In the genomic region with DNA sequence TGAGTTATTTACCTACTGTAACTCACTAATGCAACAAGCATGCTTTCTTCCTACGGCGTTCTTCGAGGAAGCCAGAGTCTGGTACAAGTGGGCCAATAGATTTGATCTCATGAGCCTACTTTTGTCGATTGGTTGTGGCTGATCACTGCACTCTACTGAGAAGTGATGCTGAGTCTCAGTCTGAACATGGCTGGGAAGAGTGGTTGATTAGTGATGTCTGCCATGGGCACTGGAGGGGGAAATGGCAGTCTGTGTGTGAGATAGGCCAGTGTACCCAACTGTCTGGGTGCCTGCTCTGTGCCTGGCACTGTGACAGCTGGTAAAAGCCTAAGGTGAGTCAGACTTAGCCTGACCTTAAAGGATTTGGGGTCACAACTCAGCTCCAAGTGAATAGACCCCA, we compare ENCODE assay signal across 23 cellular contexts. TPM values are rescaled to one million over a fixed set of nuclear protein-coding genes. Genes with fewer than 3 reads are reported as not detected.
DNase-seq lines count a peak whose midpoint lies in the region; ATAC-seq, FAIRE-seq and TF ChIP-seq lines count a peak whose summit lies in the region.
"Had no signal": no experiment of that assay in that cellular context is flagged by ENCODE, and none has a peak within 500 bp of the region (broad histone marks: within the 10 kb centered on the region; RNA-seq: fewer than 3 reads in every experiment).

No MANE protein-coding gene starts in this region.

- H3K9me1 ChIP-seq in K562 (ENCODE audit: control insufficient read depth, insufficient read depth, low read length) = no peaks in the 10 kb centered on the region

- intact Hi-C loops in K562 (cut with micrococcal nuclease) = loop anchor here (10.0 kb wide), 1 partner anchor 226 kb away; no protein-coding TSS in a partner anchor

- no peak for TF ChIP-seq POLR2A in K562 (conservative IDR thresholded peaks at IDR 0.05)

- H3K79me2 ChIP-seq in K562 (ENCODE audit: control insufficient read depth, insufficient read depth, low read length) = no peaks in the 10 kb centered on the region

- no peaks in the 10 kb centered on the region for H4K20me1 ChIP-seq in K562 (replicated peaks; ENCODE audit: control insufficient read depth, insufficient read depth, low read length)

- in situ Hi-C loops in K562 (cut with MboI) = loop anchor here (5.0 kb wide), 2 partner anchors 58 to 303 kb away; no protein-coding TSS in a partner anchor

- H2AFZ ChIP-seq in K562 (ENCODE audit: low read depth, low read length) = no peak overlapping the region
- H2AFZ ChIP-seq: GM23248 had no signal

- peaks cover 30% of the 10 kb centered on the region for H3K4me1 Mint-ChIP-seq in T-helper 1 cell treated with Interleukin-12 subunit alpha and Interleukin-12 subunit beta and Interleukin-4 antibody, amounts not matched to agents 30 μg/mL and 1 μg/mL, for 36 hours (ENCODE audit: low read depth)
- H3K4me1 Mint-ChIP-seq in stimulated activated naive CD8-positive, alpha-beta T cell treated with anti-CD3 and anti-CD28 coated beads, Interleukin-15, Interleukin-2, amounts not matched to agents 100 ng/mL and 50 ng/mL, for 24 hours (ENCODE audit: low read depth) = peaks cover 19% of the 10 kb centered on the region
- peaks cover 53% of the 10 kb centered on the region for H3K4me1 Mint-ChIP-seq in stimulated activated naive CD8-positive, alpha-beta T cell treated with anti-CD3 and anti-CD28 coated beads, Interleukin-15, amount 100 ng/mL, for 72 hours

- no TSS peak for BruUV-seq in K562 (replicated peaks; lab: Mats Ljungman, UMichigan)

- H3K4me1 ChIP-seq in K562 (replicated peaks in 1 of 2; ENCODE audit: control insufficient read depth in 2 of 2, insufficient read depth in 2 of 2, low read length in 2 of 2) = no peaks in the 10 kb centered on the region; a peak in 1 of 5 replicates
- H3K4me1 ChIP-seq: A549, Caco-2, HAP-1 had no signal

- peaks cover 50% of the 10 kb centered on the region for H3K36me3 Mint-ChIP-seq in T-helper 1 cell treated with Interleukin-12 subunit alpha and Interleukin-12 subunit beta and Interleukin-4 antibody, amounts not matched to agents 30 μg/mL and 1 μg/mL, for 36 hours (ENCODE audit: low read depth)
- H3K36me3 Mint-ChIP-seq in stimulated activated naive CD8-positive, alpha-beta T cell treated with anti-CD3 and anti-CD28 coated beads, Interleukin-15, Interleukin-2, amounts not matched to agents 100 ng/mL and 50 ng/mL, for 24 hours (ENCODE audit: low read depth) = peaks cover 6% of the 10 kb centered on the region

- no peak overlapping the region for H3K27ac ChIP-seq in K562 (ENCODE audit: extremely low read depth, low read depth, low read length)
- H3K27ac ChIP-seq: 22Rv1, A549, C4-2B, GM23248 had no signal

- CTCF ChIA-PET in K562 (lab: Yijun Ruan, JAX; ENCODE audit: low intra/inter-chr PET ratio) = no interaction called here

- FAIRE-seq in K562 (lab: Jason Lieb, UNC) = no peak
- FAIRE-seq in urothelium cell line (lab: Jason Lieb, UNC) = peak; percentile 98
- FAIRE-seq: A549, D721Med, G401.6, GM12891, GM18507 had no signal

- H3K36me3 ChIP-seq in K562 (ENCODE audit: control insufficient read depth, insufficient read depth, low read length) = peaks cover 36% of the 10 kb centered on the region; the same call in 2 of the 3 replicates
- H3K36me3 ChIP-seq: HAP-1 had no signal

- TF ChIP-seq CTCF in K562 (IDR thresholded peaks at IDR 0.05 in 2 of 3, conservative IDR thresholded peaks at IDR 0.05 in 1 of 3; ENCODE audit: insufficient read depth in 2 of 3, low read depth in 1 of 3, low read length in 3 of 3) = no peak

- TF ChIP-seq RAD21 in K562 (CRISPR knock-in tag; conservative IDR thresholded peaks at IDR 0.05 in 1 of 2, IDR thresholded peaks at IDR 0.05 in 1 of 2) = no peak

- H3K4me2 ChIP-seq in K562 (ENCODE audit: insufficient read depth, low read length) = no peak overlapping the region
- H3K4me2 ChIP-seq: A549 had no signal

- no peak for ATAC-seq in stimulated activated naive CD8-positive, alpha-beta T cell treated with anti-CD3 and anti-CD28 coated beads, Interleukin-15, amount 100 ng/mL, for 72 hours
- ATAC-seq in K562 (no peak), HG03378 (IDR thresholded peaks at IDR 0.05; ENCODE audit: unreplicated experiment) (no peak), HG02885 (IDR thresholded peaks at IDR 0.05; ENCODE audit: poor library complexity, unreplicated experiment) (no peak)
- ATAC-seq: A549 had no signal

- peak overlapping the region; percentile 19 for H3K27ac Mint-ChIP-seq in T-helper 1 cell treated with Interleukin-12 subunit alpha and Interleukin-12 subunit beta and Interleukin-4 antibody, amounts not matched to agents 30 μg/mL and 1 μg/mL, for 36 hours
- peak overlapping the region; percentile 14 for H3K27ac Mint-ChIP-seq in stimulated activated naive CD8-positive, alpha-beta T cell treated with anti-CD3 and anti-CD28 coated beads, Interleukin-15, Interleukin-2, amounts not matched to agents 100 ng/mL and 50 ng/mL, for 24 hours
- no peak overlapping the region for H3K27ac Mint-ChIP-seq in stimulated activated naive CD8-positive, alpha-beta T cell treated with anti-CD3 and anti-CD28 coated beads, Interleukin-15, amount 100 ng/mL, for 72 hours
- H3K27ac Mint-ChIP-seq: CD4-positive, alpha-beta T cell had no signal

- WGBS in K562 (ENCODE audit: insufficient coverage, low coverage, missing lambda C conversion rate) = 84% methylated on average over 4 of the region's 4 CpGs

- H3K4me3 Mint-ChIP-seq in T-helper 1 cell treated with Interleukin-12 subunit alpha and Interleukin-12 subunit beta and Interleukin-4 antibody, amounts not matched to agents 30 μg/mL and 1 μg/mL, for 36 hours = no peak overlapping the region
- no peak overlapping the region for H3K4me3 Mint-ChIP-seq in stimulated activated naive CD8-positive, alpha-beta T cell treated with anti-CD3 and anti-CD28 coated beads, Interleukin-15, Interleukin-2, amounts not matched to agents 100 ng/mL and 50 ng/mL, for 24 hours
- no peak overlapping the region for H3K4me3 Mint-ChIP-seq in stimulated activated naive CD8-positive, alpha-beta T cell treated with anti-CD3 and anti-CD28 coated beads, Interleukin-15, amount 100 ng/mL, for 72 hours
- H3K4me3 Mint-ChIP-seq: CD4-positive, alpha-beta T cell had no signal

- H3K9me3 Mint-ChIP-seq in T-helper 1 cell treated with Interleukin-12 subunit alpha and Interleukin-12 subunit beta and Interleukin-4 antibody, amounts not matched to agents 30 μg/mL and 1 μg/mL, for 36 hours = peaks cover 45% of the 10 kb centered on the region
- peaks cover 14% of the 10 kb centered on the region for H3K9me3 Mint-ChIP-seq in stimulated activated naive CD8-positive, alpha-beta T cell treated with anti-CD3 and anti-CD28 coated beads, Interleukin-15, Interleukin-2, amounts not matched to agents 100 ng/mL and 50 ng/mL, for 24 hours
- peaks cover 34 to 53% of the 10 kb centered on the region in 2 donors for H3K9me3 Mint-ChIP-seq in stimulated activated naive CD8-positive, alpha-beta T cell treated with anti-CD3 and anti-CD28 coated beads, Interleukin-15, amount 100 ng/mL, for 72 hours

- POLR2A ChIA-PET in K562 (lab: Yijun Ruan, JAX) = interaction anchor here (0.6 to 1.0 kb wide), 2 partner anchors 8 to 15 kb away, joined by 3 to 4 read pairs; no protein-coding TSS in a partner anchor

- no peak overlapping the region for H3K4me3 ChIP-seq in K562
- H3K4me3 ChIP-seq: A549, GM23248, HAP-1 had no signal

- TF ChIP-seq EP300 in K562 (IDR thresholded peaks at IDR 0.05; ENCODE audit: low read length) = no peak

- H3K27me3 ChIP-seq in K562 (ENCODE audit: control insufficient read depth in 2 of 2, insufficient read depth in 2 of 2, low read length in 2 of 2) = no peaks in the 10 kb centered on the region

- DNase-seq in T-helper 1 cell (no peak), K562 (ENCODE audit: extremely low read depth in 1 of 4, low spot score in 3 of 4) (no peak), urothelium cell line (ENCODE audit: low spot score) (no peak)
- DNase-seq in stimulated activated naive CD8-positive, alpha-beta T cell treated with anti-CD3 and anti-CD28 coated beads, Interleukin-15, amount 100 ng/mL, for 72 hours = no peak
- DNase-seq: AML-193; Caco-2; CD4-positive, alpha-beta T cell; GM23248 had no signal

- no peaks in the 10 kb centered on the region for H3K27me3 Mint-ChIP-seq in T-helper 1 cell treated with Interleukin-12 subunit alpha and Interleukin-12 subunit beta and Interleukin-4 antibody, amounts not matched to agents 30 μg/mL and 1 μg/mL, for 36 hours (ENCODE audit: low read depth)
- peaks cover 7% of the 10 kb centered on the region for H3K27me3 Mint-ChIP-seq in stimulated activated naive CD8-positive, alpha-beta T cell treated with anti-CD3 and anti-CD28 coated beads, Interleukin-15, Interleukin-2, amounts not matched to agents 100 ng/mL and 50 ng/mL, for 24 hours
- no peaks in the 10 kb centered on the region for H3K27me3 Mint-ChIP-seq in stimulated activated naive CD8-positive, alpha-beta T cell treated with anti-CD3 and anti-CD28 coated beads, Interleukin-15, amount 100 ng/mL, for 72 hours

- H3K9me3 ChIP-seq in K562 (replicated peaks; ENCODE audit: control insufficient read depth, insufficient read depth, low read depth, low read length) = 0 out of 2 replicates have a peak, but pooled peaks cover 4% of the 10 kb centered on the region

- H3K9ac ChIP-seq in K562 (ENCODE audit: insufficient read depth in 1 of 2, low read depth in 2 of 2, low read length in 2 of 2) = no peak overlapping the region
- H3K9ac ChIP-seq: GM23248 had no signal

TF ChIP-seq in K562, 482 proteins besides CTCF, POLR2A, EP300 and RAD21 (continues in another document):
- peak; percentile 89 for TF ChIP-seq ZBTB17 (CRISPR knock-in tag; IDR thresholded peaks at IDR 0.05)

RNA-seq across cellular contexts. Expression of gene MYO18B, which starts 28.3 kb away (rescaled TPM):
- 40.0 and 48.8 TPM in 2 replicates for total RNA-seq in K562 (2011; cell fraction: chromatin; rRNA removed; ENCODE audit: low replicate concordance)
- total RNA-seq in K562 (2011; cell fraction: nucleolus; rRNA removed) = 28.2 and 29.6 TPM in 2 replicates
- 24.7 and 29.3 TPM in 2 replicates for total RNA-seq in K562 (2011; cell fraction: nucleoplasm; rRNA removed)
- total RNA-seq in K562 (2014; rRNA removed) (6.7 TPM in 2 replicates), K562 (2014; rRNA removed; fragmentation: Illumina TruSeq; extraction: Trizol) (4.0 TPM in 2 replicates), K562 (2015; rRNA removed; fragmentation: Illumina TruSeq; extraction: Trizol) (4.3 and 4.9 TPM in 2 replicates), K562 (2021) (5.8 and 7.0 TPM in 2 replicates)
- polyA plus RNA-seq in K562 (2011; rRNA removed) (1.9 and 2.4 TPM in 2 replicates), K562 (2014; fragmentation: Illumina TruSeq; extraction: Trizol) (5.5 and 5.7 TPM in 2 replicates), K562 (2014; fragmentation: Nextera tagmentation; extraction: Ambion mirVana) (under 1 TPM; 0.06 to 0.18 TPM), K562 (2014; rRNA removed) (4.8 and 5.0 TPM in 2 replicates)
- polyA plus RNA-seq in K562 (2011; cell fraction: cytosol; rRNA removed) = 1.4 and 1.8 TPM in 2 replicates
- polyA plus RNA-seq in K562 (2011; cell fraction: nucleus; rRNA removed) = 7.0 and 10.1 TPM in 2 replicates
- 4.8 and 23.9 TPM in 2 replicates for polyA plus RNA-seq in K562 (2012)
- polyA minus RNA-seq in K562 (2011; rRNA and poly(A)+ RNA removed) = 5.6 TPM in 2 replicates
- 2.5 and 3.9 TPM in 2 replicates for polyA minus RNA-seq in K562 (2011; cell fraction: cytosol; rRNA and poly(A)+ RNA removed)
- 7.8 and 10.0 TPM in 2 replicates for polyA minus RNA-seq in K562 (2011; cell fraction: nucleus; rRNA and poly(A)+ RNA removed)
- total RNA-seq: GM23248, H4, HT-29 had no signal
- polyA plus RNA-seq: BJ, GM23248 had no signal

Comparison
In these comparisons a context has a peak if more than half of its experiments do, and no peak if none do; other contexts are left out.
1. H3K27ac Mint-ChIP-seq: peak in T-helper 1 cell treated with Interleukin-12 subunit alpha and Interleukin-12 subunit beta and Interleukin-4 antibody, amounts not matched to agents 30 μg/mL and 1 μg/mL, for 36 hours (single experiment) and stimulated activated naive CD8-positive, alpha-beta T cell treated with anti-CD3 and anti-CD28 coated beads, Interleukin-15, Interleukin-2, amounts not matched to agents 100 ng/mL and 50 ng/mL, for 24 hours (single experiment); none in stimulated activated naive CD8-positive, alpha-beta T cell treated with anti-CD3 and anti-CD28 coated beads, Interleukin-15, amount 100 ng/mL, for 72 hours (0 of 2).